Comparison of ENCODE assay signal across 28 cellular contexts in genomic region chr2:21331625-21332370, GRCh38.
"Had no signal": no experiment of that assay in that cellular context is flagged by ENCODE, and none has a peak within 500 bp of the region (broad histone marks: within the 10 kb centered on the region; RNA-seq: fewer than 3 reads in every experiment).

No MANE protein-coding gene starts in this region.

- H3K27ac ChIP-seq: brain microvascular endothelial cell, Peyer's patch, RWPE1, SJSA1 had no signal

- H3K4me1 ChIP-seq: SJSA1 had no signal

- DNase-seq: activated B cell treated with CpG ODN at 0.5 μM for 24 hours; activated CD4-positive, alpha-beta memory T cell treated with anti-CD3 and anti-CD28 coated beads for 36 hours; activated CD4-positive, alpha-beta T cell treated with anti-CD3 and anti-CD28 coated beads for 1 hour; activated CD4-positive, alpha-beta T cell treated with anti-CD3 and anti-CD28 coated beads, Interleukin-2, amount 10 ng/mL, durations not matched to agents 7 days and 5 days; activated CD8-positive, alpha-beta memory T cell treated with anti-CD3 and anti-CD28 coated beads for 24 hours; activated gamma-delta T cell; activated naive CD4-positive, alpha-beta T cell treated with anti-CD3 and anti-CD28 coated beads for 36 hours; activated T-cell treated with anti-CD3 and anti-CD28 coated beads, Interleukin-2, amount 50 U/mL, for 4 hours; brain microvascular endothelial cell; caudate nucleus; Kasumi-1; NCI-H1105 treated with DMSO at 0.1 percent for 48 hours; NCI-H1436 treated with DMSO at 0.1 percent for 48 hours; NCI-H187; NCI-H2081; NCI-H226; NCI-H510A; NCI-H526 treated with DMSO at 0.1 percent for 48 hours; NCI-H82; NK-92 treated with Interleukin-12 subunit alpha and Interleukin-12 subunit beta, amount 100 ng/mL, for 24 hours; Peyer's patch; Right ventricle myocardium superior; T-helper 17 cell; T1000 had no signal

- ATAC-seq: activated T-cell treated with anti-CD3 and anti-CD28 coated beads, Interleukin-2, amount 50 U/mL, for 4 hours; activated T-helper 17 cell treated with anti-CD3 and anti-CD28 coated beads, Interleukin-2, amount 50 U/mL, for 72 hours; T-helper 17 cell had no signal

- H3K27me3 ChIP-seq: brain microvascular endothelial cell, Peyer's patch, SJSA1 had no signal

- FAIRE-seq: TTC549 had no signal

- H3K4me3 ChIP-seq: Peyer's patch, SJSA1 had no signal

- H3K9me3 ChIP-seq: Peyer's patch, SJSA1 had no signal

- H3K36me3 ChIP-seq: brain microvascular endothelial cell, Peyer's patch, SJSA1 had no signal
